Comparison of ENCODE assay signal across 17 cellular contexts in the genomic region with DNA sequence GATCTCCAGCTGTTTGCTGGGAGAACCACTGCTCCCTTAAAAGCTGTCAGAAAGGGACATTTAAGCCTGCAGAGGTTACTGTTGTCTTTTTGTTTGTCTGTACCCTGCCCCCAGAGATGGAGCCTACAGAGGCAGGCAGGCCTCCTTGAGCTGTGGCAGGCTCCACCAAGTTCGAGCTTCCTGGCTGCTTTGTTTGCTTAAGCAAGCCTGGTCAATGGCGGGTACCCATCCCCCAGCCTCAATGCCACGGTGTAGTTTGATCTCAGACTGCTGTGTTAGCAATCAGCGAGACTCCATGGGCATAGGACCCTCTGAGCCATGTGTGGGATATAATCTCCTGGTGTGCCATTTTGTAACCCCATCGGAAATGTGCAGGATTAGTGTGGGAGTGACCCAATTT. TPM values are rescaled to one million over a fixed set of nuclear protein-coding genes. Genes with fewer than 3 reads are reported as not detected.
"Had no signal": no experiment of that assay in that cellular context is flagged by ENCODE, and none has a peak within 500 bp of the region (broad histone marks: within the 10 kb centered on the region; RNA-seq: fewer than 3 reads in every experiment).

No MANE protein-coding gene starts in this region.

RNA-seq across cellular contexts. Expression of a gene that starts 23.6 kb away (rescaled TPM):
- total RNA-seq: dermis blood vessel endothelial cell, dorsolateral prefrontal cortex, esophagus mucosa, esophagus squamous epithelium, gastrocnemius medialis, glomerular endothelial cell, heart right ventricle, left colon, left lung, left ventricle myocardium superior, lower leg skin, lung, mammary epithelial cell, mesothelial cell of epicardium, mucosa of descending colon, myocyte had no signal
- polyA plus RNA-seq: heart right ventricle, keratinocyte, lung, mammary epithelial cell had no signal
